11 cellular contexts compared by ENCODE assay signal in the genomic region with DNA sequence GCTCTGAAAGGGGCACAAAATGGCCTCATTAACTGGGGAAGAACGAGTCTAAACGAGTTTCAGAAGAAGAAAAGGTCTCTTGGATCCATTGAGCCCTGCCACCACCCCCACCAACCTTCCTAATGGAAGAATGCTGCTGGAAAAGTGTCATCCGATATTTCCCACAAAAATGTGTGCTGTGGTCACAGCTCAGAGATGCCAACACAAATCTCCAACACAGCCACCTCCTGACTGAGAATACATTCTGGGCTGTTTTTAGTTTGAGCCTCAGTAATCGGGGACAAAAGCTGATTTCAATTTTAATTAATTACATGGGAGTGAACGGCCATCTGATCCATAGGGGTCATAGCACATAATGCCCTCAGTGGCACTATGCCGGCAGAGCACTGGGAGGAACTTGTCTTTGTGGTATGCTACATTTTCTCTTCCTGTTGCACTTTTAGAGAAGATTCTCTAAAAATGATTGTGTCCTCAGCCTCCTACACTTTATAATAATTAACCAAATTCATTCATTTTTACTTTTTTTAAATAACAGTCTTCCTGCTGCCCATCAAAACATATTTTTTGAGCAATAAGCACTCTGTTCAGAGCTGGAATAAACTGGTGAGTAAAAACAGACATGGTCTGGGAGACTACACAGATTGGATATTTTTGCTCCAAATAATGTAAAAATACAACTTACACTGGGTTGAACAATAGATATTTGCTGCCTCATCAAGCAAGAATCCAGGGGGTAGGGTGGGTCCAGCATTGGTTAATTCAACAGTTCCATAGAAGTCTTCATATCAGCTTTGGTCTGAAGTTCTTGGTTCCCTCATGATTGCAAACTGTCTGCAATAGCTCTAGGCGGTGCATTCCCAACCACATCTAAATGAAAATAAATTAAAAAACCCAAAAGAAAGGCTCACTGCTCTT.
DNase-seq lines count a peak whose midpoint lies in the region; ATAC-seq, FAIRE-seq and TF ChIP-seq lines count a peak whose summit lies in the region.
"Had no signal": no experiment of that assay in that cellular context is flagged by ENCODE, and none has a peak within 500 bp of the region (broad histone marks: within the 10 kb centered on the region; RNA-seq: fewer than 3 reads in every experiment).

No MANE protein-coding gene starts in this region.

- CTCF ChIA-PET in A549 (lab: Yijun Ruan, JAX), result interaction anchor here (1.0 kb wide), 1 partner anchor 251 kb away, joined by 3 read pairs; no protein-coding TSS in a partner anchor

- H3K27me3 ChIP-seq in MG63, result no peaks in the 10 kb centered on the region; the same call in 1 of the 2 replicates

- H3K4me1 ChIP-seq in A549, result peaks cover 35% of the 10 kb centered on the region

- no peak for ATAC-seq in A549
- peak; percentile 43 for ATAC-seq in GM19468 (IDR thresholded peaks at IDR 0.05; ENCODE audit: extremely low read depth, unreplicated experiment)
- no peak for ATAC-seq in HG02642 (IDR thresholded peaks at IDR 0.05; ENCODE audit: poor library complexity, unreplicated experiment)

- peak overlapping the region; percentile 84 to 86 for H3K27ac ChIP-seq in A549

- DNase-seq in A549 (ENCODE audit: low read depth in 1 of 2, low spot score in 1 of 2) (no peak), RPMI7951 (ENCODE audit: low read depth) (peak; percentile 88), left kidney (ENCODE audit: low read depth, low spot score) (peak; percentile 58), MG63 (no peak), UCSD-AML1 (lab: John Stamatoyannopoulos, UW; ENCODE audit: unreplicated experiment) (no peak)
- no peak for DNase-seq in activated naive CD4-positive, alpha-beta T cell treated with anti-CD3 and anti-CD28 coated beads, Interleukin-2, amount 50 U/mL, for 16 hours
- DNase-seq: AML-193, GOT3, NCI-H1694 treated with DMSO at 0.1 percent for 48 hours had no signal

- no peak for TF ChIP-seq RAD21 in A549 (conservative IDR thresholded peaks at IDR 0.05 in 1 of 2, IDR thresholded peaks at IDR 0.05 in 1 of 2)

- TF ChIP-seq CTCF in A549 (IDR thresholded peaks at IDR 0.05), result no peak

- no peak for FAIRE-seq in A549 (lab: Jason Lieb, UNC)

- POLR2A ChIA-PET in A549 (lab: Yijun Ruan, JAX), result no interaction called here

- 85% methylated on average over 7 of the region's 7 CpGs for WGBS in A549 (ENCODE audit: missing lambda C conversion rate)

- H3K9me3 ChIP-seq in A549 (no peaks in the 10 kb centered on the region), MG63 (no peaks in the 10 kb centered on the region; the same call in 1 of the 2 replicates)

- no peak for TF ChIP-seq POLR2A in A549 (IDR thresholded peaks at IDR 0.05; ENCODE audit: low read length)

- H3K4me3 ChIP-seq in A549, result no peak overlapping the region
- no peak overlapping the region for H3K4me3 ChIP-seq in MG63

- H3K4me2 ChIP-seq in A549, result peak overlapping the region; percentile 57

- H3K36me3 ChIP-seq in MG63, result no peaks in the 10 kb centered on the region

- no peak for TF ChIP-seq EP300 in A549 (IDR thresholded peaks at IDR 0.05)

TF ChIP-seq in A549, 52 proteins besides CTCF, POLR2A, EP300 and RAD21:
- TF ChIP-seq HOXB5 (CRISPR knock-in tag; IDR thresholded peaks at IDR 0.05), result no peak
- no peak for TF ChIP-seq SREBF2 (IDR thresholded peaks at IDR 0.05)
- TF ChIP-seq ZSCAN20 (CRISPR knock-in tag; IDR thresholded peaks at IDR 0.05), result no peak
- no peak for TF ChIP-seq MAZ (IDR thresholded peaks at IDR 0.05; ENCODE audit: borderline replicate concordance, low read depth, low read length)
- TF ChIP-seq FOSL2 (IDR thresholded peaks at IDR 0.05), result no peak
- TF ChIP-seq FOSL2 (CRISPR knock-in tag; IDR thresholded peaks at IDR 0.05), result no peak
- TF ChIP-seq, protein P1, sequence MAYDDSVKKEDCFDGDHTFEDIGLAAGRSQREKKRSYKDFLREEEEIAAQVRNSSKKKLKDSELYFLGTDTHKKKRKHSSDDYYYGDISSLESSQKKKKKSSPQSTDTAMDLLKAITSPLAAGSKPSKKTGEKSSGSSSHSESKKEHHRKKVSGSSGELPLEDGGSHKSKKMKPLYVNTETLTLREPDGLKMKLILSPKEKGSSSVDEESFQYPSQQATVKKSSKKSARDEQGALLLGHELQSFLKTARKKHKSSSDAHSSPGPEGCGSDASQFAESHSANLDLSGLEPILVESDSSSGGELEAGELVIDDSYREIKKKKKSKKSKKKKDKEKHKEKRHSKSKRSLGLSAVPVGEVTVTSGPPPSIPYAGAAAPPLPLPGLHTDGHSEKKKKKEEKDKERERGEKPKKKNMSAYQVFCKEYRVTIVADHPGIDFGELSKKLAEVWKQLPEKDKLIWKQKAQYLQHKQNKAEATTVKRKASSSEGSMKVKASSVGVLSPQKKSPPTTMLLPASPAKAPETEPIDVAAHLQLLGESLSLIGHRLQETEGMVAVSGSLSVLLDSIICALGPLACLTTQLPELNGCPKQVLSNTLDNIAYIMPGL (CRISPR knock-in tag; IDR thresholded peaks at IDR 0.05; ENCODE audit: borderline replicate concordance), result no peak
- no peak for TF ChIP-seq KDM1A (IDR thresholded peaks at IDR 0.05; ENCODE audit: low read depth)
- TF ChIP-seq, protein P2, sequence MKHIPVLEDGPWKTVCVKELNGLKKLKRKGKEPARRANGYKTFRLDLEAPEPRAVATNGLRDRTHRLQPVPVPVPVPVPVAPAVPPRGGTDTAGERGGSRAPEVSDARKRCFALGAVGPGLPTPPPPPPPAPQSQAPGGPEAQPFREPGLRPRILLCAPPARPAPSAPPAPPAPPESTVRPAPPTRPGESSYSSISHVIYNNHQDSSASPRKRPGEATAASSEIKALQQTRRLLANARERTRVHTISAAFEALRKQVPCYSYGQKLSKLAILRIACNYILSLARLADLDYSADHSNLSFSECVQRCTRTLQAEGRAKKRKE (CRISPR knock-in tag; IDR thresholded peaks at IDR 0.05; ENCODE audit: low read depth), result no peak
- TF ChIP-seq HEYL (CRISPR knock-in tag; IDR thresholded peaks at IDR 0.05), result no peak
- TF ChIP-seq MYC (IDR thresholded peaks at IDR 0.05; ENCODE audit: borderline replicate concordance, low read length), result no peak
- no peak for TF ChIP-seq CHD2 (IDR thresholded peaks at IDR 0.05; ENCODE audit: low read length, partially characterized antibody)
- no peak for TF ChIP-seq EHF (CRISPR knock-in tag; IDR thresholded peaks at IDR 0.05)
- TF ChIP-seq PHF8 (IDR thresholded peaks at IDR 0.05; ENCODE audit: borderline replicate concordance, low read depth), result no peak
- TF ChIP-seq MAFK (IDR thresholded peaks at IDR 0.05; ENCODE audit: partially characterized antibody), result no peak
- TF ChIP-seq CBX2 (IDR thresholded peaks at IDR 0.05; ENCODE audit: borderline replicate concordance, low read depth), result no peak
- TF ChIP-seq NR3C1 (IDR thresholded peaks at IDR 0.05), result no peak
- TF ChIP-seq FOSB (CRISPR knock-in tag; IDR thresholded peaks at IDR 0.05), result no peak
- no peak for TF ChIP-seq RARB (CRISPR knock-in tag; IDR thresholded peaks at IDR 0.05)
- TF ChIP-seq JUN (IDR thresholded peaks at IDR 0.05), result no peak
- TF ChIP-seq ESRRA (IDR thresholded peaks at IDR 0.05; ENCODE audit: borderline replicate concordance, low read length), result no peak

Comparison
In these comparisons a context has a peak if more than half of its experiments do, and no peak if none do; other contexts are left out.
1. DNase-seq: peak in RPMI7951 (single experiment) and left kidney (single experiment); none in A549 (0 of 2), MG63 (single experiment), UCSD-AML1 (single experiment) and activated naive CD4-positive, alpha-beta T cell treated with anti-CD3 and anti-CD28 coated beads, Interleukin-2, amount 50 U/mL, for 16 hours (single experiment).